In the genomic region with DNA sequence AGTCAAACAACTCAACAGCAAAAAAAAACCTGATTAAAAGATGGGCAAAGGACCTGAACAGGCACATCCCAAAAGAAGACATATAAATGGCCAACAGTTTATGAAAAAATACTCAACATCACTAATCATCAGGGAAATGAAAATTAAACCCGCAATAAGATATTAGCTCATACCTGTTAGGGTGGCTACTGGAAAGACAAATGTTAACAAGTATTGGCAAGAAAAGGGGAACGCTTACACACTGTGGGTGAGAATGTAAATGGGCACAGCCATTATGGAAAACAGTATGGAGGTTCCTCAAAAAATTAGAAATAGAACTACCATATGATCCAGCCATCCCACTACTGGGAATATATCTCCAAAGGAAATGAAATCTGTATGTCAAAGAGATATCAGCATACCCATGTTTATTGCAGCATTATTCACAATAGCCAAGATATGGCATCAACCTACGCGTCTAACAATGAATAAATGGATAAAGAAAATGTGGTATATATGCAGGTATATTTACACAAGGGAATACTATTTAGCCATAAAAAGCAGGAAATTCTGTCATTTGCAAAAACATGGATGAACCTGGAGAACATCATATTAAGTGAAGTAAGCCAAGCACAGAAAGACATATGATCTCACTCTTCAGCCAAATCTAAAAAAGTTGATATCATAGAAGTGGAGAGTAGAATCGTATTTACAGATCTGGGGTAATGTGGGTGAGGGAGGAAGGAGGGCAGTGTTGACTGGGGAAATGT, we compare ENCODE assay signal across 17 cellular contexts. TPM values are rescaled to one million over a fixed set of nuclear protein-coding genes. Genes with fewer than 3 reads are reported as not detected.
DNase-seq lines count a peak whose midpoint lies in the region; ATAC-seq, FAIRE-seq and TF ChIP-seq lines count a peak whose summit lies in the region.
"Had no signal": no experiment of that assay in that cellular context is flagged by ENCODE, and none has a peak within 500 bp of the region (broad histone marks: within the 10 kb centered on the region; RNA-seq: fewer than 3 reads in every experiment).

No MANE protein-coding gene starts in this region.

- TF ChIP-seq CTCF in brain microvascular endothelial cell (IDR thresholded peaks at IDR 0.05; ENCODE audit: low read depth, low read length, missing control alignments): no peak

- H3K4me3 ChIP-seq in CD4-positive, CD25-positive, alpha-beta regulatory T cell (ENCODE audit: low read depth, low read length): peak overlapping the region; percentile 95
- H3K4me3 ChIP-seq in naive thymus-derived CD4-positive, alpha-beta T cell (ENCODE audit: low read length): no peak overlapping the region
- no peak overlapping the region for H3K4me3 ChIP-seq in brain microvascular endothelial cell (ENCODE audit: low read depth, low read length)
- H3K4me3 ChIP-seq: testis had no signal

- peaks cover 17% of the 10 kb centered on the region for H3K4me1 ChIP-seq in CD4-positive, CD25-positive, alpha-beta regulatory T cell (ENCODE audit: control insufficient read depth, insufficient read depth, low read length, poor library complexity, severe bottlenecking)
- peaks cover 16 to 18% of the 10 kb centered on the region in 2 donors for H3K4me1 ChIP-seq in naive thymus-derived CD4-positive, alpha-beta T cell (ENCODE audit: control insufficient read depth in 2 of 2, insufficient read depth in 2 of 2, low read length in 2 of 2)

- no peaks in the 10 kb centered on the region for H3K9me3 ChIP-seq in CD4-positive, CD25-positive, alpha-beta regulatory T cell (ENCODE audit: control insufficient read depth in 2 of 2, low read length in 2 of 2)
- H3K9me3 ChIP-seq in naive thymus-derived CD4-positive, alpha-beta T cell (ENCODE audit: control insufficient read depth in 2 of 3, low read length in 3 of 3): no peaks in the 10 kb centered on the region
- H3K9me3 ChIP-seq: testis had no signal

- in situ Hi-C loops in brain microvascular endothelial cell (cut with HindIII; ENCODE audit: low pct_ligation_motif_present, low sequenced_read_pairs): no loop called here

- peak; percentile 43 for FAIRE-seq in GM12891 (lab: Jason Lieb, UNC)
- FAIRE-seq: keratinocyte had no signal

- ATAC-seq in CD4-positive, CD25-positive, alpha-beta regulatory T cell (ENCODE audit: low read depth in 2 of 2): no peak
- ATAC-seq in activated T-helper 17 cell treated with anti-CD3 and anti-CD28 coated beads, Interleukin-2, amount 50 U/mL, for 72 hours (replicated peaks): no peak
- no peak for ATAC-seq in naive thymus-derived CD4-positive, alpha-beta T cell
- ATAC-seq in HG03045 (IDR thresholded peaks at IDR 0.05; ENCODE audit: unreplicated experiment): no peak

- H3K27me3 ChIP-seq in CD4-positive, CD25-positive, alpha-beta regulatory T cell (ENCODE audit: control insufficient read depth, insufficient read depth, low read length): no peaks in the 10 kb centered on the region
- H3K27me3 ChIP-seq in naive thymus-derived CD4-positive, alpha-beta T cell (ENCODE audit: control insufficient read depth in 2 of 2, insufficient read depth in 2 of 2, low read length in 2 of 2): no peaks in the 10 kb centered on the region
- no peaks in the 10 kb centered on the region for H3K27me3 ChIP-seq in brain microvascular endothelial cell (replicated peaks)
- H3K27me3 ChIP-seq: testis had no signal

- peak overlapping the region; percentile 93 to 100 (median 99) for H3K4me3 Mint-ChIP-seq in CD4-positive, CD25-positive, alpha-beta regulatory T cell
- peak overlapping the region; percentile 100 for H3K4me3 Mint-ChIP-seq in activated T-helper 17 cell treated with anti-CD3 and anti-CD28 coated beads, Interleukin-2, amount 50 U/mL, for 72 hours
- peak overlapping the region; percentile 12 to 100 (median 100) for H3K4me3 Mint-ChIP-seq in naive thymus-derived CD4-positive, alpha-beta T cell

- CTCF ChIA-PET in naive thymus-derived CD4-positive, alpha-beta T cell (lab: Charles Lee): interaction anchor here (0.7 kb wide), 1 partner anchor 861 kb away, joined by 3 read pairs; no protein-coding TSS in a partner anchor

- H3K4me1 Mint-ChIP-seq in CD4-positive, CD25-positive, alpha-beta regulatory T cell: peaks cover 38 to 56% (median 42%) of the 10 kb centered on the region in 4 donors
- peaks cover 30% of the 10 kb centered on the region for H3K4me1 Mint-ChIP-seq in activated T-helper 17 cell treated with anti-CD3 and anti-CD28 coated beads, Interleukin-2, amount 50 U/mL, for 72 hours
- H3K4me1 Mint-ChIP-seq in naive thymus-derived CD4-positive, alpha-beta T cell: peaks cover 33 to 49% (median 44%) of the 10 kb centered on the region in 7 donors

- peaks cover 23% of the 10 kb centered on the region for H3K36me3 Mint-ChIP-seq in CD4-positive, CD25-positive, alpha-beta regulatory T cell
- H3K36me3 Mint-ChIP-seq in activated T-helper 17 cell treated with anti-CD3 and anti-CD28 coated beads, Interleukin-2, amount 50 U/mL, for 72 hours (ENCODE audit: low read depth): peaks cover 33% of the 10 kb centered on the region
- peaks cover 4 to 36% (median 25%) of the 10 kb centered on the region in 5 donors for H3K36me3 Mint-ChIP-seq in naive thymus-derived CD4-positive, alpha-beta T cell

- no peak for TF ChIP-seq POLR2A in GM12891 (IDR thresholded peaks at IDR 0.05; ENCODE audit: low read depth, low read length)

- H3K9me3 Mint-ChIP-seq in CD4-positive, CD25-positive, alpha-beta regulatory T cell: peaks cover 0 to 2% (median 0%) of the 10 kb centered on the region in 7 donors
- H3K9me3 Mint-ChIP-seq in activated T-helper 17 cell treated with anti-CD3 and anti-CD28 coated beads, Interleukin-2, amount 50 U/mL, for 72 hours: no peaks in the 10 kb centered on the region
- peaks cover 0 to 13% (median 2%) of the 10 kb centered on the region in 11 donors for H3K9me3 Mint-ChIP-seq in naive thymus-derived CD4-positive, alpha-beta T cell

- peak overlapping the region; percentile 83 to 100 (median 98) for H3K27ac Mint-ChIP-seq in CD4-positive, CD25-positive, alpha-beta regulatory T cell
- H3K27ac Mint-ChIP-seq in activated T-helper 17 cell treated with anti-CD3 and anti-CD28 coated beads, Interleukin-2, amount 50 U/mL, for 72 hours: peak overlapping the region; percentile 10
- peak overlapping the region in 8 of 9 donors; percentile 0 to 100 (median 90) for H3K27ac Mint-ChIP-seq in naive thymus-derived CD4-positive, alpha-beta T cell

- peaks cover 15% of the 10 kb centered on the region for H3K36me3 ChIP-seq in CD4-positive, CD25-positive, alpha-beta regulatory T cell (ENCODE audit: control insufficient read depth, insufficient read depth, low read length)
- H3K36me3 ChIP-seq in naive thymus-derived CD4-positive, alpha-beta T cell (ENCODE audit: control insufficient read depth in 2 of 3, insufficient read depth in 3 of 3, low read length in 3 of 3): peaks cover 0 to 14% (median 0%) of the 10 kb centered on the region in 3 experiments
- H3K36me3 ChIP-seq in brain microvascular endothelial cell (replicated peaks): no peaks in the 10 kb centered on the region

- intact Hi-C loops in naive thymus-derived CD4-positive, alpha-beta T cell (cut with micrococcal nuclease): no loop called here

- H3K27me3 Mint-ChIP-seq in CD4-positive, CD25-positive, alpha-beta regulatory T cell: peaks cover 8% of the 10 kb centered on the region
- H3K27me3 Mint-ChIP-seq in activated T-helper 17 cell treated with anti-CD3 and anti-CD28 coated beads, Interleukin-2, amount 50 U/mL, for 72 hours: no peaks in the 10 kb centered on the region
- H3K27me3 Mint-ChIP-seq in naive thymus-derived CD4-positive, alpha-beta T cell: peaks cover 0 to 3% (median 0%) of the 10 kb centered on the region in 5 donors

- DNase-seq in CD4-positive, CD25-positive, alpha-beta regulatory T cell: no peak
- no peak for DNase-seq in GM12891 (ENCODE audit: insufficient read length, low spot score)
- no peak for DNase-seq in naive thymus-derived CD4-positive, alpha-beta T cell
- no peak for DNase-seq in stimulated activated CD4-positive, alpha-beta T cell treated with anti-CD3 and anti-CD28 coated beads, Interleukin-15, amount 100 ng/mL, for 24 hours
- no peak for DNase-seq in superior temporal gyrus (ENCODE audit: extremely low spot score)
- DNase-seq in brain microvascular endothelial cell: no peak
- DNase-seq: activated naive CD4-positive, alpha-beta T cell treated with anti-CD3 and anti-CD28 coated beads, Interleukin-2, amount 50 U/mL, for 16 hours; heart right ventricle; NCI-H1048; NCI-H69; stimulated activated CD4-positive, alpha-beta T cell treated with anti-CD3 and anti-CD28 coated beads, Interleukin-2, amount 100 ng/mL, for 24 hours; testis had no signal

- H3K27ac ChIP-seq in CD4-positive, CD25-positive, alpha-beta regulatory T cell (ENCODE audit: insufficient read depth, low read length, poor library complexity, severe bottlenecking): no peak overlapping the region
- H3K27ac ChIP-seq in naive thymus-derived CD4-positive, alpha-beta T cell (ENCODE audit: low read depth, low read length): no peak overlapping the region
- H3K27ac ChIP-seq in brain microvascular endothelial cell: no peak overlapping the region
- H3K27ac ChIP-seq: cardiac muscle cell, SK-N-MC, testis had no signal

- POLR2A ChIA-PET in naive thymus-derived CD4-positive, alpha-beta T cell (lab: Charles Lee): interaction anchor here (0.7 to 0.9 kb wide), 2 partner anchors 128 to 242 kb away, joined by 4 to 6 read pairs; a partner anchor contains a TSS

TF ChIP-seq in GM12891, 5 proteins besides CTCF, POLR2A, EP300 and RAD21:
- TF ChIP-seq SPI1 (IDR thresholded peaks at IDR 0.05; ENCODE audit: low read depth, low read length) (no peak), POLR2AphosphoS5 (IDR thresholded peaks at IDR 0.05; ENCODE audit: low read depth, low read length) (no peak), PAX5 (IDR thresholded peaks at IDR 0.05; ENCODE audit: insufficient read depth, low read length, severe bottlenecking) (no peak), POU2F2 (IDR thresholded peaks at IDR 0.05; ENCODE audit: low read depth, low read length) (no peak), TAF1 (IDR thresholded peaks at IDR 0.05; ENCODE audit: low read depth, low read length) (no peak)

RNA-seq across cellular contexts. Expression of a gene that starts 2.3 kb away (rescaled TPM):
- total RNA-seq in CD4-positive, CD25-positive, alpha-beta regulatory T cell: 10.4 TPM
- polyA plus RNA-seq in CD4-positive, CD25-positive, alpha-beta regulatory T cell: 10 to 100 TPM; 10.9 to 19.1 (median 13.4) TPM
- polyA plus RNA-seq in GM12891 (2012; ENCODE audit: low read depth, missing spikeins): 10.9 TPM
- total RNA-seq in activated T-helper 17 cell treated with anti-CD3 and anti-CD28 coated beads, Interleukin-2, amount 50 U/mL, for 72 hours: 10 to 100 TPM; 12.6 to 25.3 TPM
- total RNA-seq in naive thymus-derived CD4-positive, alpha-beta T cell: 10 to 100 TPM; 13.9 to 49.5 (median 22.1) TPM
- 10 to 100 TPM; 18.4 to 21.2 TPM for polyA plus RNA-seq in naive thymus-derived CD4-positive, alpha-beta T cell

RNA-seq across cellular contexts. Expression of a gene that starts 32.4 kb away (rescaled TPM):
- total RNA-seq in CD4-positive, CD25-positive, alpha-beta regulatory T cell: 10.7 TPM
- 10 to 100 TPM in 1 of 4 donors, 1 to 10 TPM in 3; 6.4 to 15.5 (median 7.1) TPM for polyA plus RNA-seq in CD4-positive, CD25-positive, alpha-beta regulatory T cell
- polyA plus RNA-seq in GM12891 (2012; ENCODE audit: low read depth, missing spikeins): 11.8 TPM
- total RNA-seq in activated T-helper 17 cell treated with anti-CD3 and anti-CD28 coated beads, Interleukin-2, amount 50 U/mL, for 72 hours: 10 to 100 TPM; 12.1 to 20.9 TPM
- 10 to 100 TPM; 22.7 to 85.2 (median 35.2) TPM for total RNA-seq in naive thymus-derived CD4-positive, alpha-beta T cell
- 10 to 100 TPM; 12.0 to 22.9 TPM for polyA plus RNA-seq in naive thymus-derived CD4-positive, alpha-beta T cell

Comparison
In these comparisons a context has a peak if more than half of its experiments do, and no peak if none do; other contexts are left out.
1. H3K27ac Mint-ChIP-seq: peak in every context shown above with its lines; median percentile 98 in CD4-positive, CD25-positive, alpha-beta regulatory T cell; 90 in naive thymus-derived CD4-positive, alpha-beta T cell; 10 in activated T-helper 17 cell treated with anti-CD3 and anti-CD28 coated beads, Interleukin-2, amount 50 U/mL, for 72 hours.